In the genomic region with DNA sequence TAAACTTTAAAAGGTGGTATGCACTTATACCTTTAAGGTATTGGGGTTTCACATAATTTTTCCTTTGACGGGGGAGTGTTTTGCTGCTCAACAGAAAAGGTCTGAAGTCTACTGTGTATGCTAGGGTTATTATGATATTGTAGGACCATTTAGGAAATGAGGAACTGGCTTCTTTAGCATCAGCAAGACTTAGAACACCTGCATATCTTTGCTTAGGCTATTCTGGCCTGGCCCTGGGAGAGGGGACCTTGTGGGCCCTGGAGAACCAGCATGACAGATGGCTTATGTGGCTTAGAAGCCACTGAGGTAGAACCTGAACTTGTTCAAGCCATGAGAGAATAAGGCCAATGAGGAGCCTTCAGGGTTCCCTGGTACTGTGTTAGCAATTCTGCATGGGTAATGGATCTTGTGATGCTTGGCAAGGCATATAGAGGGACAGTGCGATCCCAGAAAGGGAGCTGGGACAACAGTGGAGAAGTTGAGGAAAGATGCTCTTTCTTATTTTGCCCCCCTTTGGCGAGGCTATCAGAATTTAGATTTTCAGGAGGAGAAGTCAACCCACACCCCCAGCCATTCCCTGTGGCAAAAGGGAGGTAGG, we compare ENCODE assay signal across 15 cellular contexts. TPM values are rescaled to one million over a fixed set of nuclear protein-coding genes. Genes with fewer than 3 reads are reported as not detected.
DNase-seq lines count a peak whose midpoint lies in the region; ATAC-seq, FAIRE-seq and TF ChIP-seq lines count a peak whose summit lies in the region.
"Had no signal": no experiment of that assay in that cellular context is flagged by ENCODE, and none has a peak within 500 bp of the region (broad histone marks: within the 10 kb centered on the region; RNA-seq: fewer than 3 reads in every experiment).

No MANE protein-coding gene starts in this region.

- H2AFZ ChIP-seq in osteoblast (ENCODE audit: low read length), result no peak overlapping the region

- H3K27ac ChIP-seq in right cardiac atrium (ENCODE audit: low read length) (no peak overlapping the region), lower lobe of right lung (peak overlapping the region; percentile 95), osteoblast (ENCODE audit: low read depth, low read length) (no peak overlapping the region)
- H3K27ac ChIP-seq: SJCRH30 had no signal

- WGBS in right cardiac atrium, result 78% methylated on average over 3 of the region's 3 CpGs

- H3K4me1 Mint-ChIP-seq in activated T-helper 1 cell treated with anti-CD3 and anti-CD28 coated beads, Interleukin-12 subunit alpha, Interleukin-12 subunit beta, Interleukin-2, Interleukin-4 antibody, amounts not matched to agents 30 ng/mL and 10 ng/mL and 1 ng/mL, durations not matched to agents 14 hours and 24 hours and 36 hours (ENCODE audit: low read depth), result peaks cover 81% of the 10 kb centered on the region
- H3K4me1 Mint-ChIP-seq in osteocyte (ENCODE audit: unreplicated experiment), result peaks cover 7% of the 10 kb centered on the region

- peaks cover 6% of the 10 kb centered on the region for H3K4me1 ChIP-seq in right cardiac atrium (ENCODE audit: control insufficient read depth, insufficient read depth, low read length)
- H3K4me1 ChIP-seq in lower lobe of right lung, result peaks cover 73% of the 10 kb centered on the region
- peaks cover 24% of the 10 kb centered on the region for H3K4me1 ChIP-seq in osteoblast (ENCODE audit: insufficient read depth, low read length)
- H3K4me1 ChIP-seq: SJCRH30 had no signal

- H3K9me3 ChIP-seq in right cardiac atrium (ENCODE audit: control insufficient read depth, low read length), result no peaks in the 10 kb centered on the region
- no peaks in the 10 kb centered on the region for H3K9me3 ChIP-seq in lower lobe of right lung
- H3K9me3 ChIP-seq in osteoblast (ENCODE audit: low read depth, low read length), result no peaks in the 10 kb centered on the region
- H3K9me3 ChIP-seq: MG63, SJCRH30 had no signal

- no peaks in the 10 kb centered on the region for H3K79me2 ChIP-seq in osteoblast (ENCODE audit: insufficient read depth, low read length)

- peak overlapping the region; percentile 99 for H3K27ac Mint-ChIP-seq in activated T-helper 1 cell treated with anti-CD3 and anti-CD28 coated beads, Interleukin-12 subunit alpha, Interleukin-12 subunit beta, Interleukin-2, Interleukin-4 antibody, amounts not matched to agents 30 ng/mL and 10 ng/mL and 1 ng/mL, durations not matched to agents 14 hours and 24 hours and 36 hours
- no peak overlapping the region for H3K27ac Mint-ChIP-seq in osteocyte (ENCODE audit: unreplicated experiment)

- H3K4me3 ChIP-seq in right cardiac atrium (ENCODE audit: low read length) (peak overlapping the region; percentile 38), lower lobe of right lung (peak overlapping the region; percentile 80), osteoblast (ENCODE audit: insufficient read depth, low read length) (no peak overlapping the region)
- H3K4me3 ChIP-seq: MG63, SJCRH30 had no signal

- intact Hi-C loops in right cardiac atrium (cut with DNase I), result no loop called here
- intact Hi-C loops in Right ventricle myocardium superior (cut with DNase I), result no loop called here
- intact Hi-C loops in activated T-helper 1 cell treated with anti-CD3 and anti-CD28 coated beads, Interleukin-12 subunit alpha, Interleukin-12 subunit beta, Interleukin-2, Interleukin-4 antibody, amounts not matched to agents 30 ng/mL and 10 ng/mL and 1 ng/mL, durations not matched to agents 14 hours and 24 hours and 36 hours (cut with micrococcal nuclease), result loop anchor here (5.0 to 10.0 kb wide), 2 partner anchors 454 to 933 kb away; no protein-coding TSS in a partner anchor
- intact Hi-C loops in lower lobe of right lung (cut with DNase I), result no loop called here

- TF ChIP-seq CTCF in lower lobe of right lung (IDR thresholded peaks at IDR 0.05) (no peak), osteoblast (IDR thresholded peaks at IDR 0.05; ENCODE audit: extremely low read depth, low read depth, low read length) (no peak), osteocyte (IDR thresholded peaks at IDR 0.05) (no peak)

- ATAC-seq in right cardiac atrium (no peak), Right ventricle myocardium superior (ENCODE audit: poor library complexity) (no peak), lower lobe of right lung (no peak), HG03280 (IDR thresholded peaks at IDR 0.05; ENCODE audit: unreplicated experiment) (no peak)
- ATAC-seq: activated CD4-positive, CD25-positive, alpha-beta regulatory T cell treated with anti-CD3 and anti-CD28 coated beads, Interleukin-2, amount 50 U/mL, for 24 hours had no signal

- H3K36me3 Mint-ChIP-seq in activated T-helper 1 cell treated with anti-CD3 and anti-CD28 coated beads, Interleukin-12 subunit alpha, Interleukin-12 subunit beta, Interleukin-2, Interleukin-4 antibody, amounts not matched to agents 30 ng/mL and 10 ng/mL and 1 ng/mL, durations not matched to agents 14 hours and 24 hours and 36 hours (ENCODE audit: low read depth), result peaks cover 58% of the 10 kb centered on the region
- H3K36me3 Mint-ChIP-seq in osteocyte (ENCODE audit: unreplicated experiment), result no peaks in the 10 kb centered on the region

- no peaks in the 10 kb centered on the region for H3K9me3 Mint-ChIP-seq in activated T-helper 1 cell treated with anti-CD3 and anti-CD28 coated beads, Interleukin-12 subunit alpha, Interleukin-12 subunit beta, Interleukin-2, Interleukin-4 antibody, amounts not matched to agents 30 ng/mL and 10 ng/mL and 1 ng/mL, durations not matched to agents 14 hours and 24 hours and 36 hours
- H3K9me3 Mint-ChIP-seq in osteocyte (ENCODE audit: unreplicated experiment), result no peaks in the 10 kb centered on the region

- peaks cover 1% of the 10 kb centered on the region for H3K27me3 Mint-ChIP-seq in activated T-helper 1 cell treated with anti-CD3 and anti-CD28 coated beads, Interleukin-12 subunit alpha, Interleukin-12 subunit beta, Interleukin-2, Interleukin-4 antibody, amounts not matched to agents 30 ng/mL and 10 ng/mL and 1 ng/mL, durations not matched to agents 14 hours and 24 hours and 36 hours (ENCODE audit: insufficient read depth)
- H3K27me3 Mint-ChIP-seq in osteocyte (ENCODE audit: unreplicated experiment), result peaks cover 36% of the 10 kb centered on the region

- FAIRE-seq in RCC 7860 (lab: Jason Lieb, UNC), result no peak
- FAIRE-seq: frontal cortex had no signal

- peaks cover 59% of the 10 kb centered on the region for H3K36me3 ChIP-seq in lower lobe of right lung
- H3K36me3 ChIP-seq in osteoblast (ENCODE audit: insufficient read depth, low read length), result no peaks in the 10 kb centered on the region
- H3K36me3 ChIP-seq: MG63, SJCRH30 had no signal

- DNase-seq in right cardiac atrium (no peak), Right ventricle myocardium superior (no peak), lower lobe of right lung (no peak), RCC 7860 (ENCODE audit: low spot score) (no peak), osteoblast (ENCODE audit: insufficient read length, low spot score, missing footprints) (no peak), osteocyte (ENCODE audit: extremely low spot score, unreplicated experiment) (no peak)
- no peak for DNase-seq in activated T-helper 1 cell treated with anti-CD3 and anti-CD28 coated beads, Interleukin-12 subunit alpha, Interleukin-12 subunit beta, Interleukin-2, Interleukin-4 antibody, amounts not matched to agents 30 ng/mL and 10 ng/mL and 1 ng/mL, durations not matched to agents 14 hours and 24 hours and 36 hours (ENCODE audit: low spot score)
- DNase-seq: dermis blood vessel endothelial cell, kidney glomerular epithelial cell, MG63, NCI-H510A treated with DMSO at 0.1 percent for 48 hours, SJCRH30 had no signal

- no peak overlapping the region for H3K4me2 ChIP-seq in osteoblast (ENCODE audit: insufficient read depth, low read length)

- no peaks in the 10 kb centered on the region for H3K27me3 ChIP-seq in right cardiac atrium (ENCODE audit: control insufficient read depth, insufficient read depth)
- no peaks in the 10 kb centered on the region for H3K27me3 ChIP-seq in lower lobe of right lung (ENCODE audit: low read depth)
- H3K27me3 ChIP-seq in osteoblast (ENCODE audit: insufficient read depth, low read length), result peaks cover 18% of the 10 kb centered on the region
- H3K27me3 ChIP-seq: SJCRH30 had no signal

- H4K20me1 ChIP-seq in osteoblast (ENCODE audit: insufficient read depth, low read length), result no peaks in the 10 kb centered on the region

- H3K4me3 Mint-ChIP-seq in activated T-helper 1 cell treated with anti-CD3 and anti-CD28 coated beads, Interleukin-12 subunit alpha, Interleukin-12 subunit beta, Interleukin-2, Interleukin-4 antibody, amounts not matched to agents 30 ng/mL and 10 ng/mL and 1 ng/mL, durations not matched to agents 14 hours and 24 hours and 36 hours, result peak overlapping the region; percentile 78
- no peak overlapping the region for H3K4me3 Mint-ChIP-seq in osteocyte (ENCODE audit: unreplicated experiment)

RNA-seq across cellular contexts. Expression of gene RGCC, which starts 4.3 kb away (rescaled TPM):
- 10 to 100 TPM; 19.3 to 42.6 (median 25.7) TPM for total RNA-seq in right cardiac atrium
- polyA plus RNA-seq in right cardiac atrium, result 59.5 TPM
- total RNA-seq in Right ventricle myocardium superior, result 33.2 TPM
- 135 and 139 TPM in 2 replicates for total RNA-seq in activated T-helper 1 cell treated with anti-CD3 and anti-CD28 coated beads, Interleukin-12 subunit alpha, Interleukin-12 subunit beta, Interleukin-2, Interleukin-4 antibody, amounts not matched to agents 30 ng/mL and 10 ng/mL and 1 ng/mL, durations not matched to agents 14 hours and 24 hours and 36 hours
- 381 TPM for total RNA-seq in lower lobe of right lung
- total RNA-seq in osteoblast, result 2.2 and 2.9 TPM in 2 replicates
- total RNA-seq in osteocyte, result 1.3 and 1.6 TPM in 2 replicates
- total RNA-seq: SJCRH30 had no signal
